1 cellular context compared by ENCODE assay signal in the genomic region with DNA sequence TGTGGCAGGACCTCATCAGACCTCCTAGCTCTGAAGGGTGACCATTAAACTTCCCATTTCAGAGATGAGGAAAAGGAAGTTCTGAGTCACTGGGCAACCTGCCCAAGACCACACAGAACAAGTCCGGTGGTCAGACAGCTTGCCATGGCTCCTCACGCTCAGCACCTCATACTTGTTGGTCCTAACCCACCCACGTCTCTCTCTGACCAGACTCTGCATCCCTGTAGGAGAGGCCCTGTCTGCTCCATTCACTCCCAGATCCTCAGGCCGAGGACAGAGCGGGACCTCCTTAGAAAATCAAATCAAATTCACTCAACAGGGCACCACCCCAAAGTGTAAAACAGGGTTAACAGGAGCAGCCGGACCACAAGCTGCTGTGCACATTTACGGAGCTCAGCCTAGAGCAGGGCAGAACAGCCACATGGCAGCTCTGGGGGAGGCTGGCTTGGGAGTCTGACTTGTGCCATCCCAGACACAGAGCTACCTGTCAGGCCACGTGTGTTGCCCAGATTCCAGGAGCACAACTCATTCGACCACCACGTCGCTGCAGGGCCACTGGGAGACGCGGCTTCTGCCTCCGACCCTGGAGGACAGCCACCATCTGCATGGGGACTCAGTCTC.
A peak's percentile ranks its signal among the peaks of the same experiment; 100 is the strongest.
TF ChIP-seq lines count a peak whose summit lies in the region.

No MANE protein-coding gene starts in this region.

TF ChIP-seq in HepG2, 621 proteins besides CTCF, POLR2A, EP300 and RAD21 (continued from another document and continues in another):
- TF ChIP-seq, protein P1, sequence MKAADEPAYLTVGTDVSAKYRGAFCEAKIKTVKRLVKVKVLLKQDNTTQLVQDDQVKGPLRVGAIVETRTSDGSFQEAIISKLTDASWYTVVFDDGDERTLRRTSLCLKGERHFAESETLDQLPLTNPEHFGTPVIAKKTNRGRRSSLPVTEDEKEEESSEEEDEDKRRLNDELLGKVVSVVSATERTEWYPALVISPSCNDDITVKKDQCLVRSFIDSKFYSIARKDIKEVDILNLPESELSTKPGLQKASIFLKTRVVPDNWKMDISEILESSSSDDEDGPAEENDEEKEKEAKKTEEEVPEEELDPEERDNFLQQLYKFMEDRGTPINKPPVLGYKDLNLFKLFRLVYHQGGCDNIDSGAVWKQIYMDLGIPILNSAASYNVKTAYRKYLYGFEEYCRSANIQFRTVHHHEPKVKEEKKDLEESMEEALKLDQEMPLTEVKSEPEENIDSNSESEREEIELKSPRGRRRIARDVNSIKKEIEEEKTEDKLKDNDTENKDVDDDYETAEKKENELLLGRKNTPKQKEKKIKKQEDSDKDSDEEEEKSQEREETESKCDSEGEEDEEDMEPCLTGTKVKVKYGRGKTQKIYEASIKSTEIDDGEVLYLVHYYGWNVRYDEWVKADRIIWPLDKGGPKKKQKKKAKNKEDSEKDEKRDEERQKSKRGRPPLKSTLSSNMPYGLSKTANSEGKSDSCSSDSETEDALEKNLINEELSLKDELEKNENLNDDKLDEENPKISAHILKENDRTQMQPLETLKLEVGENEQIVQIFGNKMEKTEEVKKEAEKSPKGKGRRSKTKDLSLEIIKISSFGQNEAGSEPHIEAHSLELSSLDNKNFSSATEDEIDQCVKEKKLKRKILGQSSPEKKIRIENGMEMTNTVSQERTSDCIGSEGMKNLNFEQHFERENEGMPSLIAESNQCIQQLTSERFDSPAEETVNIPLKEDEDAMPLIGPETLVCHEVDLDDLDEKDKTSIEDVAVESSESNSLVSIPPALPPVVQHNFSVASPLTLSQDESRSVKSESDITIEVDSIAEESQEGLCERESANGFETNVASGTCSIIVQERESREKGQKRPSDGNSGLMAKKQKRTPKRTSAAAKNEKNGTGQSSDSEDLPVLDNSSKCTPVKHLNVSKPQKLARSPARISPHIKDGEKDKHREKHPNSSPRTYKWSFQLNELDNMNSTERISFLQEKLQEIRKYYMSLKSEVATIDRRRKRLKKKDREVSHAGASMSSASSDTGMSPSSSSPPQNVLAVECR (CRISPR knock-in tag; IDR thresholded peaks at IDR 0.05; ENCODE audit: borderline replicate concordance), result no peak; the same call in 1 of the 2 replicates
- TF ChIP-seq ZC3H13 (CRISPR knock-in tag; IDR thresholded peaks at IDR 0.05), result 0 out of 2 replicates have a peak, but pooled peaks have one; percentile 72
- no peak for TF ChIP-seq HDAC2 (CRISPR knock-in tag; IDR thresholded peaks at IDR 0.05)
- no peak for TF ChIP-seq ZBTB10 (CRISPR knock-in tag; IDR thresholded peaks at IDR 0.05; ENCODE audit: borderline replicate concordance)
- no peak for TF ChIP-seq SAP130 (CRISPR knock-in tag; IDR thresholded peaks at IDR 0.05; ENCODE audit: low read depth)
- peak; percentile 66 for TF ChIP-seq ZNF629 (CRISPR knock-in tag; conservative IDR thresholded peaks at IDR 0.05)
- no peak for TF ChIP-seq ZNF333 (CRISPR knock-in tag; IDR thresholded peaks at IDR 0.05; ENCODE audit: borderline replicate concordance)
- no peak for TF ChIP-seq ELK4 (CRISPR knock-in tag; IDR thresholded peaks at IDR 0.05; ENCODE audit: borderline replicate concordance)
- no peak for TF ChIP-seq MIER3 (CRISPR knock-in tag; IDR thresholded peaks at IDR 0.05; ENCODE audit: borderline replicate concordance)
- TF ChIP-seq ZNF512B (CRISPR knock-in tag; IDR thresholded peaks at IDR 0.05; ENCODE audit: borderline replicate concordance), result no peak
- TF ChIP-seq TBP (CRISPR knock-in tag; IDR thresholded peaks at IDR 0.05), result no peak
- no peak for TF ChIP-seq NFE2L2 (IDR thresholded peaks at IDR 0.05; ENCODE audit: low read length)
- TF ChIP-seq ZFP91 (CRISPR knock-in tag; IDR thresholded peaks at IDR 0.05; ENCODE audit: borderline replicate concordance), result peak; percentile 41; the same call in 1 of the 2 replicates
- no peak for TF ChIP-seq ZMYM2 (CRISPR knock-in tag; IDR thresholded peaks at IDR 0.05)
- TF ChIP-seq ZHX2 (IDR thresholded peaks at IDR 0.05; ENCODE audit: low read depth), result no peak
- TF ChIP-seq ZHX2 (CRISPR knock-in tag; IDR thresholded peaks at IDR 0.05; ENCODE audit: borderline replicate concordance), result no peak
- no peak for TF ChIP-seq CENPX (CRISPR knock-in tag; IDR thresholded peaks at IDR 0.05)
- 0 out of 2 replicates have a peak, but pooled peaks have one; percentile 32 for TF ChIP-seq ZNF121 (CRISPR knock-in tag; IDR thresholded peaks at IDR 0.05)
- TF ChIP-seq ZBTB38 (CRISPR knock-in tag; IDR thresholded peaks at IDR 0.05), result peak; percentile 91; the same call in 1 of the 2 replicates
- TF ChIP-seq SNAI1 (CRISPR knock-in tag; IDR thresholded peaks at IDR 0.05; ENCODE audit: borderline replicate concordance), result no peak
- no peak for TF ChIP-seq AGO1 (IDR thresholded peaks at IDR 0.05; ENCODE audit: low read depth, low read length, poor library complexity, severe bottlenecking)
- TF ChIP-seq ZNF44 (CRISPR knock-in tag; IDR thresholded peaks at IDR 0.05), result no peak
- no peak for TF ChIP-seq MBD4 (IDR thresholded peaks at IDR 0.05; ENCODE audit: borderline replicate concordance, low read length)
- no peak for TF ChIP-seq ZNF784 (CRISPR knock-in tag; IDR thresholded peaks at IDR 0.05; ENCODE audit: borderline replicate concordance)
- TF ChIP-seq ZNF589 (CRISPR knock-in tag; conservative IDR thresholded peaks at IDR 0.05), result no peak
- 0 out of 2 replicates have a peak, but pooled peaks have one; percentile 31 for TF ChIP-seq ZNF839 (CRISPR knock-in tag; IDR thresholded peaks at IDR 0.05; ENCODE audit: borderline replicate concordance)
- no peak for TF ChIP-seq ZNF552 (CRISPR knock-in tag; IDR thresholded peaks at IDR 0.05; ENCODE audit: borderline replicate concordance)
- no peak for TF ChIP-seq SP5 (CRISPR knock-in tag; IDR thresholded peaks at IDR 0.05; ENCODE audit: borderline replicate concordance, low read depth)
- TF ChIP-seq, protein P2, sequence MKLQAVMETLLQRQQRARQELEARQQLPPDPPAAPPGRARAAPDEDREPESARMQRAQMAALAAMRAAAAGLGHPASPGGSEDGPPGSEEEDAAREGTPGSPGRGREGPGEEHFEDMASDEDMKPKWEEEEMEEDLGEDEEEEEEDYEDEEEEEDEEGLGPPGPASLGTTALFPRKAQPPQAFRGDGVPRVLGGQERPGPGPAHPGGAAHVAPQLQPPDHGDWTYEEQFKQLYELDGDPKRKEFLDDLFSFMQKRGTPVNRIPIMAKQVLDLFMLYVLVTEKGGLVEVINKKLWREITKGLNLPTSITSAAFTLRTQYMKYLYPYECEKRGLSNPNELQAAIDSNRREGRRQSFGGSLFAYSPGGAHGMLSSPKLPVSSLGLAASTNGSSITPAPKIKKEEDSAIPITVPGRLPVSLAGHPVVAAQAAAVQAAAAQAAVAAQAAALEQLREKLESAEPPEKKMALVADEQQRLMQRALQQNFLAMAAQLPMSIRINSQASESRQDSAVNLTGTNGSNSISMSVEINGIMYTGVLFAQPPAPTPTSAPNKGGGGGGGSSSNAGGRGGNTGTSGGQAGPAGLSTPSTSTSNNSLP (IDR thresholded peaks at IDR 0.05; ENCODE audit: low read depth, low read length), result no peak
- no peak for TF ChIP-seq IRX3 (CRISPR knock-in tag; IDR thresholded peaks at IDR 0.05; ENCODE audit: borderline replicate concordance, low read depth)
- TF ChIP-seq CREM (IDR thresholded peaks at IDR 0.05), result no peak
- TF ChIP-seq CREM (CRISPR knock-in tag; IDR thresholded peaks at IDR 0.05), result no peak
